Comparison of ENCODE assay signal across 9 cellular contexts in genomic region chr11:102420547-102420946, GRCh38. TPM values are rescaled to one million over a fixed set of nuclear protein-coding genes. Genes with fewer than 3 reads are reported as not detected.
DNase-seq lines count a peak whose midpoint lies in the region; ATAC-seq, FAIRE-seq and TF ChIP-seq lines count a peak whose summit lies in the region.
"Had no signal": no experiment of that assay in that cellular context is flagged by ENCODE, and none has a peak within 500 bp of the region (broad histone marks: within the 10 kb centered on the region; RNA-seq: fewer than 3 reads in every experiment).

No MANE protein-coding gene starts in this region.

- no peak for TF ChIP-seq POLR2A in erythroblast (IDR thresholded peaks at IDR 0.05; ENCODE audit: low read length)

- peak overlapping the region; percentile 93 for H3K27ac ChIP-seq in cingulate gyrus (ENCODE audit: low read depth, low read length)

- intact Hi-C loops in left ventricle myocardium superior (cut with micrococcal nuclease), result no loop called here

- ATAC-seq in GM19467 (IDR thresholded peaks at IDR 0.05; ENCODE audit: unreplicated experiment) (peak; percentile 86), HG03196 (IDR thresholded peaks at IDR 0.05; ENCODE audit: unreplicated experiment) (peak; percentile 89), left ventricle myocardium superior (no peak)

- DNase-seq in GM18507 (ENCODE audit: extremely low spot score, insufficient read length, low read depth) (peak; percentile 14), ecto neural progenitor cell (ENCODE audit: low spot score) (no peak), erythroblast (lab: John Stamatoyannopoulos, UW) (no peak), left ventricle myocardium superior (no peak), frontal cortex (ENCODE audit: low spot score in 2 of 2) (no peak)
- DNase-seq: activated CD4-positive, alpha-beta T cell treated with anti-CD3 and anti-CD28 coated beads, Interleukin-2, amount 10 ng/mL, durations not matched to agents 7 days and 5 days had no signal

- FAIRE-seq in GM18507 (lab: Jason Lieb, UNC) (peak; percentile 86), frontal cortex (lab: Jason Lieb, UNC) (no peak)

RNA-seq across cellular contexts. Expression of gene TMEM123, which starts 32.0 kb away (rescaled TPM):
- 75.9 TPM for total RNA-seq in left ventricle myocardium superior
- total RNA-seq in frontal cortex, result 109 TPM
